Comparison of ENCODE assay signal across 1 cellular context in the genomic region with DNA sequence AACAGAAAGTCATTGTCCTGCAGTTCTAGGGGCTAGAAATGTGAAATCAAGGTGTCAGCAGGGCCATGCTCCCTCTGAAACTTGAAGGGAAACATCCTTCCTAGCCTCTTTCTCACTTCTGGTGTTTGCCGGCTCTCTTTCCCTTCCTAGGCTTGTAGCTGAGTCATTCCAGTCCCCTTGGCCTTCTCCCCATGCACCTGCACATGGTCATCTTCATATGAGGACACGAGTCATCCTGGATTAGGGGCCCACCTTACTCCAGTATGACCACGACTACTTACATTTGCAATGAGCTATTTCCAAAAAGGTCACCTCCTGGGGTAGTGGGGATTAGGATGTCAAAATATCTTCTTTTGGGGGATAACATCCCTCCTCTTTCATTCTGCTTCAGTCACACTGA.
TF ChIP-seq lines count a peak whose summit lies in the region.

No MANE protein-coding gene starts in this region.

TF ChIP-seq in GM23338, 12 proteins besides CTCF, POLR2A, EP300 and RAD21 (continued from another document):
- no peak for TF ChIP-seq ZNF462 (CRISPR knock-in tag; IDR thresholded peaks at IDR 0.05)
- TF ChIP-seq EZH2 (IDR thresholded peaks at IDR 0.05; ENCODE audit: low read depth, unreplicated experiment) = no peak
- no peak for TF ChIP-seq STAT1 (IDR thresholded peaks at IDR 0.05; ENCODE audit: unreplicated experiment)
- TF ChIP-seq, protein P1, sequence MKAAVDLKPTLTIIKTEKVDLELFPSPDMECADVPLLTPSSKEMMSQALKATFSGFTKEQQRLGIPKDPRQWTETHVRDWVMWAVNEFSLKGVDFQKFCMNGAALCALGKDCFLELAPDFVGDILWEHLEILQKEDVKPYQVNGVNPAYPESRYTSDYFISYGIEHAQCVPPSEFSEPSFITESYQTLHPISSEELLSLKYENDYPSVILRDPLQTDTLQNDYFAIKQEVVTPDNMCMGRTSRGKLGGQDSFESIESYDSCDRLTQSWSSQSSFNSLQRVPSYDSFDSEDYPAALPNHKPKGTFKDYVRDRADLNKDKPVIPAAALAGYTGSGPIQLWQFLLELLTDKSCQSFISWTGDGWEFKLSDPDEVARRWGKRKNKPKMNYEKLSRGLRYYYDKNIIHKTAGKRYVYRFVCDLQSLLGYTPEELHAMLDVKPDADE (IDR thresholded peaks at IDR 0.05) = no peak
- no peak for TF ChIP-seq ZNF114 (CRISPR knock-in tag; IDR thresholded peaks at IDR 0.05)
- TF ChIP-seq JUNB (IDR thresholded peaks at IDR 0.05; ENCODE audit: unreplicated experiment) = no peak
- no peak for TF ChIP-seq REST (IDR thresholded peaks at IDR 0.05; ENCODE audit: unreplicated experiment)
- TF ChIP-seq EZH2phosphoT487 (IDR thresholded peaks at IDR 0.05; ENCODE audit: unreplicated experiment) = no peak
- no peak for TF ChIP-seq POLR2AphosphoS5 (IDR thresholded peaks at IDR 0.05; ENCODE audit: low read depth)
